Comparison of ENCODE assay signal across 24 cellular contexts in the genomic region with DNA sequence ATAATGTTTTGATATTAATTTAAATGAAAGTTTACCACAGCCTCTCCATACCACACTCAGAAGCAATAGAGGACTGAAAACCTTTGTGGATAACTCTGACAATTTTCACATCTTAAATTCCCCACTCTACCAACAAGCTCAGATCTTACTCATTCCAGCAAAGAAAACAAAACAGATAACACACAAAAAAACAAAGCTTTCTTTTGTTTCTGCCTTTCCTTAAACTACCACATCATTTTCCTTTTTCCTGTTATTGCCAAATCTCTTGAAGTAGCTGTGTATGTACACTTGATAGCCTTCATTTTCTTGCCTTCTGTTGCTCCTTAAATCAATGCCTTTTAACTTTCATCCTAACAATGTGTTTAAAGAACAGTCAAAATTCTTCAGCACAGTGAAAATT.
"Had no signal": no experiment of that assay in that cellular context is flagged by ENCODE, and none has a peak within 500 bp of the region (broad histone marks: within the 10 kb centered on the region; RNA-seq: fewer than 3 reads in every experiment).

No MANE protein-coding gene starts in this region.

- DNase-seq: colonic mucosa; effector CD8-positive, alpha-beta T cell; endodermal cell; gastrocnemius medialis; heart left ventricle; kidney; left cardiac atrium; left lung; mesendoderm; naive thymus-derived CD8-positive, alpha-beta T cell; nephron progenitor cell; nucleus accumbens; stimulated activated CD4-positive, alpha-beta T cell treated with anti-CD3 and anti-CD28 coated beads, Interleukin-2, amount 100 ng/mL, for 24 hours; stimulated activated CD4-positive, alpha-beta T cell treated with anti-CD3 and anti-CD28 coated beads, Interleukin-4, amount 100 ng/mL, for 24 hours; stimulated activated naive CD4-positive, alpha-beta T cell treated with Interleukin-2 at 50 U/mL for 16 hours; stomach; thyroid gland; trophoblast cell had no signal

- H3K4me3 ChIP-seq: colonic mucosa, esophagus muscularis mucosa, gastrocnemius medialis, heart left ventricle, hepatocyte, left lung, smooth muscle cell, stomach, thyroid gland, vagina had no signal

- ATAC-seq: gastrocnemius medialis; heart left ventricle; left cardiac atrium; left lung; naive thymus-derived CD8-positive, alpha-beta T cell; sciatic nerve; stimulated activated effector memory CD8-positive, alpha-beta T cell treated with anti-CD3 and anti-CD28 coated beads, Interleukin-12 subunit alpha, Interleukin-12 subunit beta, amount 100 ng/mL, for 72 hours had no signal
